ENCODE assay signal across 8 cellular contexts in genomic region chr22:39244073-39244495, GRCh38. TPM values are rescaled to one million over a fixed set of nuclear protein-coding genes. Genes with fewer than 3 reads are reported as not detected.
DNase-seq lines count a peak whose midpoint lies in the region; ATAC-seq, FAIRE-seq and TF ChIP-seq lines count a peak whose summit lies in the region.

No MANE protein-coding gene starts in this region.

- FAIRE-seq in GM12878 (lab: Jason Lieb, UNC), result no peak

- peaks cover 13 to 20% of the 10 kb centered on the region in 2 experiments for H3K27me3 ChIP-seq in GM12878 (replicated peaks in 1 of 2; ENCODE audit: control insufficient read depth in 2 of 2, insufficient read depth in 2 of 2, low read length in 1 of 2)
- H3K27me3 ChIP-seq in lower lobe of right lung (ENCODE audit: low read depth), result peaks cover 34% of the 10 kb centered on the region

- TF ChIP-seq RAD21 in GM12878 (IDR thresholded peaks at IDR 0.05; ENCODE audit: insufficient read depth, low read depth, low read length), result no peak

- TF ChIP-seq EP300 in GM12878 (IDR thresholded peaks at IDR 0.05; ENCODE audit: borderline replicate concordance in 1 of 2, control insufficient read depth in 1 of 2, low read depth in 2 of 2, low read length in 2 of 2), result no peak

- peak overlapping the region; percentile 68 for H3K4me3 Mint-ChIP-seq in activated naive CD4-positive, alpha-beta T cell treated with anti-CD3 and anti-CD28 coated beads for 36 hours

- no peak overlapping the region for H3K27ac Mint-ChIP-seq in activated naive CD4-positive, alpha-beta T cell treated with anti-CD3 and anti-CD28 coated beads for 36 hours

- ATAC-seq in GM12878, result no peak
- ATAC-seq in lower lobe of right lung, result no peak

- H3K4me1 Mint-ChIP-seq in activated naive CD4-positive, alpha-beta T cell treated with anti-CD3 and anti-CD28 coated beads for 36 hours (ENCODE audit: low read depth), result peaks cover 39% of the 10 kb centered on the region

- no peak for TF ChIP-seq POLR2A in GM12878 (IDR thresholded peaks at IDR 0.05; ENCODE audit: low read depth, low read length)

- H3K36me3 ChIP-seq in GM12878 (ENCODE audit: control insufficient read depth in 2 of 2, insufficient read depth in 2 of 2, low read length in 1 of 2) (no peaks in the 10 kb centered on the region), lower lobe of right lung (no peaks in the 10 kb centered on the region), urinary bladder (ENCODE audit: insufficient read depth) (no peaks in the 10 kb centered on the region)

- no peaks in the 10 kb centered on the region for H3K9me3 Mint-ChIP-seq in activated naive CD4-positive, alpha-beta T cell treated with anti-CD3 and anti-CD28 coated beads for 36 hours

- no peak overlapping the region for H3K9ac ChIP-seq in GM12878 (ENCODE audit: control insufficient read depth, insufficient read depth, low read length)

- H3K9me3 ChIP-seq in GM12878 (replicated peaks; ENCODE audit: control insufficient read depth, insufficient read depth, low read length), result no peaks in the 10 kb centered on the region
- H3K9me3 ChIP-seq in lower lobe of right lung, result no peaks in the 10 kb centered on the region

- DNase-seq in activated naive CD4-positive, alpha-beta T cell treated with anti-CD3 and anti-CD28 coated beads for 36 hours, result no peak
- no peak for DNase-seq in activated naive CD4-positive, alpha-beta T cell treated with anti-CD3 and anti-CD28 coated beads, Interleukin-2, amount 50 U/mL, for 16 hours
- DNase-seq in GM12878 (ENCODE audit: low read depth, low spot score) (no peak), lower lobe of right lung (no peak), GM13977 (ENCODE audit: low spot score) (no peak), mucosa of gallbladder (ENCODE audit: low spot score) (no peak)
- DNase-seq in NK-92 treated with Interleukin-12 subunit alpha and Interleukin-12 subunit beta, amount 100 ng/mL, for 24 hours (lab: John Stamatoyannopoulos, UW), result no peak

- CTCF ChIA-PET in activated naive CD4-positive, alpha-beta T cell treated with anti-CD3 and anti-CD28 coated beads for 36 hours (lab: Charles Lee), result interaction anchor here (0.6 kb wide), 1 partner anchor 197 kb away, joined by 4 read pairs; no protein-coding TSS in a partner anchor
- CTCF ChIA-PET in GM12878 (lab: Yijun Ruan, JAX), result no interaction called here

- WGBS in GM12878 (ENCODE audit: insufficient coverage, insufficient replicate concordance, low lambda C conversion rate, missing lambda C conversion rate), result 3% methylated on average over 18 of the region's 39 CpGs
- under 1% methylated on average over 39 of the region's 39 CpGs for WGBS in urinary bladder

- POLR2A ChIA-PET in GM12878 (lab: Charles Lee), result no interaction called here

- intact Hi-C loops in activated naive CD4-positive, alpha-beta T cell treated with anti-CD3 and anti-CD28 coated beads for 36 hours (cut with micrococcal nuclease), result no loop called here
- intact Hi-C loops in GM12878 (cut with micrococcal nuclease; ENCODE audit: unreplicated experiment) (no loop called here), lower lobe of right lung (cut with DNase I) (no loop called here)

- H3K4me3 ChIP-seq in GM12878, result no peak overlapping the region
- H3K4me3 ChIP-seq in lower lobe of right lung, result peak overlapping the region; percentile 72
- peak overlapping the region; percentile 60 for H3K4me3 ChIP-seq in urinary bladder (ENCODE audit: low read depth, low read length)

- in situ Hi-C loops in GM12878 (cut with MboI), result no loop called here
- in situ Hi-C loops in GM13977 (cut with MboI; ENCODE audit: low pct_unique_long_range_greater_than_20kb, low sequenced_read_pairs, unreplicated experiment), result no loop called here

- H3K36me3 Mint-ChIP-seq in activated naive CD4-positive, alpha-beta T cell treated with anti-CD3 and anti-CD28 coated beads for 36 hours (ENCODE audit: low read depth), result no peaks in the 10 kb centered on the region

- H2AFZ ChIP-seq in GM12878 (ENCODE audit: control insufficient read depth, low read depth, low read length), result no peak overlapping the region

- peak overlapping the region; percentile 59; the same call in 1 of the 2 replicates for H3K4me2 ChIP-seq in GM12878 (ENCODE audit: control insufficient read depth, insufficient read depth)

- no TSS peak for BruUV-seq in GM12878 (replicated peaks; lab: Mats Ljungman, UMichigan)

- TF ChIP-seq CTCF in GM12878 (IDR thresholded peaks at IDR 0.05 in 2 of 3, conservative IDR thresholded peaks at IDR 0.05 in 1 of 3; ENCODE audit: control insufficient read depth in 2 of 3, extremely low read depth in 1 of 3, insufficient read depth in 1 of 3, low read depth in 3 of 3, low read length in 3 of 3) (no peak), lower lobe of right lung (IDR thresholded peaks at IDR 0.05) (no peak), GM13977 (IDR thresholded peaks at IDR 0.05; ENCODE audit: extremely low read depth, insufficient read depth, missing control alignments) (no peak)

- H3K27ac ChIP-seq in GM12878 (ENCODE audit: control insufficient read depth, insufficient read depth) (no peak overlapping the region), lower lobe of right lung (peak overlapping the region; percentile 79), urinary bladder (ENCODE audit: low read depth) (no peak overlapping the region)

- peaks cover 20% of the 10 kb centered on the region for H3K27me3 Mint-ChIP-seq in activated naive CD4-positive, alpha-beta T cell treated with anti-CD3 and anti-CD28 coated beads for 36 hours (ENCODE audit: low read depth)

- H4K20me1 ChIP-seq in GM12878 (ENCODE audit: control insufficient read depth, insufficient read depth), result no peaks in the 10 kb centered on the region; the same call in 1 of the 2 replicates

- no peaks in the 10 kb centered on the region for H3K79me2 ChIP-seq in GM12878 (ENCODE audit: control insufficient read depth, insufficient read depth, low read length)

- H3K4me1 ChIP-seq in GM12878 (ENCODE audit: control insufficient read depth, insufficient read depth, low read length) (peaks cover 14% of the 10 kb centered on the region), lower lobe of right lung (peaks cover 73% of the 10 kb centered on the region), urinary bladder (ENCODE audit: insufficient read depth) (no peaks in the 10 kb centered on the region)

- RAD21 ChIA-PET in GM12878 (lab: Charles Lee; ENCODE audit: unreplicated experiment), result no interaction called here

- SMC1A ChIA-PET in GM12878 (lab: Charles Lee; ENCODE audit: uncharacterized antibody, unreplicated experiment), result no interaction called here

TF ChIP-seq in GM12878, 131 proteins besides CTCF, POLR2A, EP300 and RAD21 (continues in another document):
- no peak for TF ChIP-seq ZNF24 (IDR thresholded peaks at IDR 0.05)
- TF ChIP-seq LARP7 (IDR thresholded peaks at IDR 0.05), result no peak
- no peak for TF ChIP-seq MLLT1 (IDR thresholded peaks at IDR 0.05)
- TF ChIP-seq ETV6 (conservative IDR thresholded peaks at IDR 0.05 in 1 of 2, IDR thresholded peaks at IDR 0.05 in 1 of 2; ENCODE audit: borderline replicate concordance in 1 of 2, low read depth in 1 of 2), result no peak
- no peak for TF ChIP-seq KLF5 (IDR thresholded peaks at IDR 0.05; ENCODE audit: partially characterized antibody)
- TF ChIP-seq ZNF274 (IDR thresholded peaks at IDR 0.05; ENCODE audit: insufficient read depth, insufficient read length), result no peak
- TF ChIP-seq, protein P1, sequence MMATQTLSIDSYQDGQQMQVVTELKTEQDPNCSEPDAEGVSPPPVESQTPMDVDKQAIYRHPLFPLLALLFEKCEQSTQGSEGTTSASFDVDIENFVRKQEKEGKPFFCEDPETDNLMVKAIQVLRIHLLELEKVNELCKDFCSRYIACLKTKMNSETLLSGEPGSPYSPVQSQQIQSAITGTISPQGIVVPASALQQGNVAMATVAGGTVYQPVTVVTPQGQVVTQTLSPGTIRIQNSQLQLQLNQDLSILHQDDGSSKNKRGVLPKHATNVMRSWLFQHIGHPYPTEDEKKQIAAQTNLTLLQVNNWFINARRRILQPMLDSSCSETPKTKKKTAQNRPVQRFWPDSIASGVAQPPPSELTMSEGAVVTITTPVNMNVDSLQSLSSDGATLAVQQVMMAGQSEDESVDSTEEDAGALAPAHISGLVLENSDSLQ (IDR thresholded peaks at IDR 0.05), result no peak
- no peak for TF ChIP-seq ASH2L (IDR thresholded peaks at IDR 0.05; ENCODE audit: borderline replicate concordance, low read depth)

RNA-seq across cellular contexts. Expression of gene PDGFB, which starts 0.7 kb away (rescaled TPM):
- 1 to 10 TPM; 3.8 to 3.9 TPM for total RNA-seq in activated naive CD4-positive, alpha-beta T cell treated with anti-CD3 and anti-CD28 coated beads for 36 hours
- not detected in 2 replicates for total RNA-seq in GM12878 (2013; cell fraction: nucleolus; rRNA removed)
- total RNA-seq in GM12878 (2014; rRNA removed), result 0.56 and 1.0 TPM in 2 replicates
- 0.46 and 0.58 TPM in 2 replicates for total RNA-seq in GM12878 (2014; rRNA removed; fragmentation: Illumina TruSeq; extraction: Trizol)
- total RNA-seq in GM12878 (2021), result 0.98 and 1.1 TPM in 2 replicates
- 0.25 TPM for polyA plus RNA-seq in GM12878 (2011; ENCODE audit: low read depth)
- not detected in 2 replicates for polyA plus RNA-seq in GM12878 (2011; rRNA removed)
- polyA plus RNA-seq in GM12878 (2011; cell fraction: cytosol; rRNA removed), result 0.07 TPM in 1 of 2 replicates, not detected in the other
- 0.09 and 0.19 TPM in 2 replicates for polyA plus RNA-seq in GM12878 (2011; cell fraction: nucleus; rRNA removed)
- 0.39 and 1.6 TPM in 2 replicates for polyA plus RNA-seq in GM12878 (2012)
- 0.29 and 0.57 TPM in 2 replicates for polyA plus RNA-seq in GM12878 (2014; fragmentation: Illumina TruSeq; extraction: Trizol)
- under 1 TPM; 0.13 to 0.19 TPM for polyA plus RNA-seq in GM12878 (2014; fragmentation: Nextera tagmentation; extraction: Ambion mirVana)
- polyA plus RNA-seq in GM12878 (2014; rRNA removed), result 0.76 and 0.91 TPM in 2 replicates
- under 1 TPM; 0.23 to 0.24 TPM for polyA plus RNA-seq in GM12878 (2016; fragmentation: Nextera tagmentation; extraction: Ambion mirVana)
- not detected in 2 replicates for polyA minus RNA-seq in GM12878 (2011; rRNA and poly(A)+ RNA removed)
- polyA minus RNA-seq in GM12878 (2011; cell fraction: cytosol; rRNA and poly(A)+ RNA removed), result not detected in 2 replicates
- not detected in 2 replicates for polyA minus RNA-seq in GM12878 (2011; cell fraction: nucleus; rRNA and poly(A)+ RNA removed)
- 30.5 TPM for total RNA-seq in lower lobe of right lung
- 5.8 TPM for total RNA-seq in urinary bladder
- 12.3 TPM for polyA plus RNA-seq in urinary bladder
- 14.6 TPM for total RNA-seq in mucosa of gallbladder
